Comparison of ENCODE assay signal across 2 cellular contexts in genomic region chr4:11565213-11565612, GRCh38.
TF ChIP-seq lines count a peak whose summit lies in the region.

No MANE protein-coding gene starts in this region.

TF ChIP-seq in GM12878, 131 proteins besides CTCF, POLR2A, EP300 and RAD21 (continued from another document):
- TF ChIP-seq USF2 (IDR thresholded peaks at IDR 0.05; ENCODE audit: borderline replicate concordance, low read depth, low read length): no peak
- TF ChIP-seq SMAD1 (IDR thresholded peaks at IDR 0.05; ENCODE audit: low read depth, partially characterized antibody): no peak
- no peak for TF ChIP-seq NR2C1 (IDR thresholded peaks at IDR 0.05)
- no peak for TF ChIP-seq IKZF1 (conservative IDR thresholded peaks at IDR 0.05)
- TF ChIP-seq MXI1 (IDR thresholded peaks at IDR 0.05; ENCODE audit: low read depth, low read length): no peak
- TF ChIP-seq, protein P1, sequence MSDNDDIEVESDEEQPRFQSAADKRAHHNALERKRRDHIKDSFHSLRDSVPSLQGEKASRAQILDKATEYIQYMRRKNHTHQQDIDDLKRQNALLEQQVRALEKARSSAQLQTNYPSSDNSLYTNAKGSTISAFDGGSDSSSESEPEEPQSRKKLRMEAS (IDR thresholded peaks at IDR 0.05; ENCODE audit: low read depth, low read length): no peak
- no peak for TF ChIP-seq HSF1 (IDR thresholded peaks at IDR 0.05; ENCODE audit: low read depth, low read length)
- TF ChIP-seq TARDBP (IDR thresholded peaks at IDR 0.05; ENCODE audit: borderline replicate concordance): no peak
TF ChIP-seq in GM12878: peak in this region for 0.

TF ChIP-seq in SK-N-SH, 30 proteins besides CTCF, POLR2A, EP300 and RAD21 (continued from another document):
- TF ChIP-seq, protein P2, sequence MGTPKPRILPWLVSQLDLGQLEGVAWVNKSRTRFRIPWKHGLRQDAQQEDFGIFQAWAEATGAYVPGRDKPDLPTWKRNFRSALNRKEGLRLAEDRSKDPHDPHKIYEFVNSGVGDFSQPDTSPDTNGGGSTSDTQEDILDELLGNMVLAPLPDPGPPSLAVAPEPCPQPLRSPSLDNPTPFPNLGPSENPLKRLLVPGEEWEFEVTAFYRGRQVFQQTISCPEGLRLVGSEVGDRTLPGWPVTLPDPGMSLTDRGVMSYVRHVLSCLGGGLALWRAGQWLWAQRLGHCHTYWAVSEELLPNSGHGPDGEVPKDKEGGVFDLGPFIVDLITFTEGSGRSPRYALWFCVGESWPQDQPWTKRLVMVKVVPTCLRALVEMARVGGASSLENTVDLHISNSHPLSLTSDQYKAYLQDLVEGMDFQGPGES (IDR thresholded peaks at IDR 0.05; ENCODE audit: low read depth, low read length): no peak
- TF ChIP-seq GATA2 (CRISPR knock-in tag; IDR thresholded peaks at IDR 0.05): no peak
- no peak for TF ChIP-seq POLR2AphosphoS5 (IDR thresholded peaks at IDR 0.05; ENCODE audit: low read depth, low read length)
- TF ChIP-seq MXI1 (IDR thresholded peaks at IDR 0.05; ENCODE audit: low read depth, low read length): no peak
- TF ChIP-seq ZBTB33 (IDR thresholded peaks at IDR 0.05; ENCODE audit: borderline replicate concordance, low read depth): no peak
- no peak for TF ChIP-seq GABPA (IDR thresholded peaks at IDR 0.05; ENCODE audit: low read depth)
- no peak for TF ChIP-seq NRF1 (IDR thresholded peaks at IDR 0.05; ENCODE audit: low read depth, low read length)
- no peak for TF ChIP-seq TAF1 (IDR thresholded peaks at IDR 0.05; ENCODE audit: borderline replicate concordance, low read depth, low read length)
- no peak for TF ChIP-seq NFIC (IDR thresholded peaks at IDR 0.05; ENCODE audit: borderline replicate concordance)
- TF ChIP-seq CHD2 (IDR thresholded peaks at IDR 0.05; ENCODE audit: low read length, partially characterized antibody): no peak
- TF ChIP-seq, protein P3, sequence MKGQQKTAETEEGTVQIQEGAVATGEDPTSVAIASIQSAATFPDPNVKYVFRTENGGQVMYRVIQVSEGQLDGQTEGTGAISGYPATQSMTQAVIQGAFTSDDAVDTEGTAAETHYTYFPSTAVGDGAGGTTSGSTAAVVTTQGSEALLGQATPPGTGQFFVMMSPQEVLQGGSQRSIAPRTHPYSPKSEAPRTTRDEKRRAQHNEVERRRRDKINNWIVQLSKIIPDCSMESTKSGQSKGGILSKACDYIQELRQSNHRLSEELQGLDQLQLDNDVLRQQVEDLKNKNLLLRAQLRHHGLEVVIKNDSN (IDR thresholded peaks at IDR 0.05; ENCODE audit: borderline replicate concordance, low read depth): no peak
- TF ChIP-seq, protein P4, sequence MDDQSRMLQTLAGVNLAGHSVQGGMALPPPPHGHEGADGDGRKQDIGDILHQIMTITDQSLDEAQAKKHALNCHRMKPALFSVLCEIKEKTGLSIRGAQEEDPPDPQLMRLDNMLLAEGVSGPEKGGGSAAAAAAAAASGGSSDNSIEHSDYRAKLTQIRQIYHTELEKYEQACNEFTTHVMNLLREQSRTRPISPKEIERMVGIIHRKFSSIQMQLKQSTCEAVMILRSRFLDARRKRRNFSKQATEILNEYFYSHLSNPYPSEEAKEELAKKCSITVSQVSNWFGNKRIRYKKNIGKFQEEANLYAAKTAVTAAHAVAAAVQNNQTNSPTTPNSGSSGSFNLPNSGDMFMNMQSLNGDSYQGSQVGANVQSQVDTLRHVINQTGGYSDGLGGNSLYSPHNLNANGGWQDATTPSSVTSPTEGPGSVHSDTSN (IDR thresholded peaks at IDR 0.05): no peak
- no peak for TF ChIP-seq JUND (IDR thresholded peaks at IDR 0.05)
TF ChIP-seq in SK-N-SH: peak in this region for 0.
